20 cellular contexts compared by ENCODE assay signal in genomic region chr1:84353665-84354064, GRCh38. TPM values are rescaled to one million over a fixed set of nuclear protein-coding genes. Genes with fewer than 3 reads are reported as not detected.
DNase-seq lines count a peak whose midpoint lies in the region; ATAC-seq and TF ChIP-seq lines count a peak whose summit lies in the region.
"Had no signal": no experiment of that assay in that cellular context is flagged by ENCODE, and none has a peak within 500 bp of the region (broad histone marks: within the 10 kb centered on the region; RNA-seq: fewer than 3 reads in every experiment).

No MANE protein-coding gene starts in this region.

- peak overlapping the region; percentile 2 for H3K4me2 ChIP-seq in fibroblast of lung (ENCODE audit: extremely low read depth, insufficient read depth, low read length)
- H3K4me2 ChIP-seq in trophoblast cell (ENCODE audit: low read length): peak overlapping the region; percentile 1

- no peak overlapping the region for H4K91ac ChIP-seq in trophoblast cell (ENCODE audit: low read depth, low read length)

- peaks cover 22% of the 10 kb centered on the region for H3K4me1 ChIP-seq in BE2C
- peaks cover 8% of the 10 kb centered on the region for H3K4me1 ChIP-seq in fibroblast of lung (ENCODE audit: control insufficient read depth, extremely low read depth, insufficient read depth, low read length)
- H3K4me1 ChIP-seq in trophoblast cell (ENCODE audit: control insufficient read depth in 1 of 2, insufficient read depth in 2 of 2, low read length in 2 of 2): peaks cover 0 to 2% of the 10 kb centered on the region in 2 experiments
- H3K4me1 ChIP-seq: ascending aorta had no signal

- H3K18ac ChIP-seq in trophoblast cell (ENCODE audit: low read length): no peak overlapping the region

- no peak overlapping the region for H3K27ac ChIP-seq in fibroblast of lung (ENCODE audit: insufficient read depth, low read length)
- no peak overlapping the region for H3K27ac ChIP-seq in trophoblast cell (ENCODE audit: low read depth, low read length)
- H3K27ac ChIP-seq: ascending aorta had no signal

- no peaks in the 10 kb centered on the region for H4K20me1 ChIP-seq in fibroblast of lung (ENCODE audit: control insufficient read depth, extremely low read depth, insufficient read depth, low read length)

- H2BK5ac ChIP-seq in trophoblast cell (ENCODE audit: low read depth, low read length, poor library complexity): no peak overlapping the region

- H3K4ac ChIP-seq in trophoblast cell (ENCODE audit: low read depth, low read length): no peak overlapping the region

- H3K79me1 ChIP-seq in trophoblast cell (ENCODE audit: low read length): peaks cover 1% of the 10 kb centered on the region

- H2BK120ac ChIP-seq in trophoblast cell (ENCODE audit: insufficient read depth, low read length, poor library complexity): no peak overlapping the region

- H3K27me3 ChIP-seq in BE2C: no peaks in the 10 kb centered on the region
- no peaks in the 10 kb centered on the region for H3K27me3 ChIP-seq in fibroblast of lung (ENCODE audit: control insufficient read depth, insufficient read depth, low read length)
- H3K27me3 ChIP-seq in trophoblast cell (ENCODE audit: insufficient read depth, low read length): no peaks in the 10 kb centered on the region
- H3K27me3 ChIP-seq: ascending aorta had no signal

- H3K9ac ChIP-seq in fibroblast of lung (ENCODE audit: insufficient read depth, low read length) (no peak overlapping the region), trophoblast cell (ENCODE audit: low read length) (no peak overlapping the region)

- no peak overlapping the region for H2AFZ ChIP-seq in fibroblast of lung (ENCODE audit: low read length)
- H2AFZ ChIP-seq in trophoblast cell (ENCODE audit: insufficient read depth, low read length, poor library complexity): no peak overlapping the region

- no peak overlapping the region for H2BK12ac ChIP-seq in trophoblast cell (ENCODE audit: low read length)

- H2AK5ac ChIP-seq in trophoblast cell (ENCODE audit: low read length): no peak overlapping the region

- DNase-seq in BE2C (peak; percentile 62), NCI-H446 (lab: John Stamatoyannopoulos, UW) (peak; percentile 19 to 35), fibroblast of lung (ENCODE audit: low read depth in 2 of 2) (peak; percentile 85 to 93), trophoblast cell (no peak), NOMO-1 treated with DMSO at 0.1 percent for 48 hours (lab: John Stamatoyannopoulos, UW; ENCODE audit: unreplicated experiment) (no peak), NCI-H2029 (lab: John Stamatoyannopoulos, UW) (no peak), epidermal melanocyte (ENCODE audit: insufficient read length, low spot score) (no peak)
- DNase-seq: activated CD4-positive, CD25-positive, alpha-beta regulatory T cell; activated CD8-positive, alpha-beta T cell treated with anti-CD3 and anti-CD28 coated beads, Interleukin-2, amount 10 ng/mL, durations not matched to agents 7 days and 5 days; activated naive CD4-positive, alpha-beta T cell treated with anti-CD3 and anti-CD28 coated beads, Interleukin-2, amount 50 U/mL, for 16 hours; activated T-cell treated with anti-CD3 and anti-CD28 coated beads, Interleukin-2, amount 50 U/mL, for 48 hours; cortex of kidney; NCI-H1417; NCI-H2171 treated with DMSO at 0.1 percent for 48 hours; substantia nigra; T1000 had no signal

- no peaks in the 10 kb centered on the region for H3K79me2 ChIP-seq in fibroblast of lung (ENCODE audit: control insufficient read depth, insufficient read depth, low read length)
- H3K79me2 ChIP-seq in trophoblast cell (ENCODE audit: control insufficient read depth, insufficient read depth, low read length, poor library complexity): no peaks in the 10 kb centered on the region

- no peak overlapping the region for H3K14ac ChIP-seq in trophoblast cell (ENCODE audit: low read length)

- TF ChIP-seq CTCF in BE2C (IDR thresholded peaks at IDR 0.05; ENCODE audit: low read depth, low read length): no peak
- no peak for TF ChIP-seq CTCF in fibroblast of lung (conservative IDR thresholded peaks at IDR 0.05 in 1 of 2, IDR thresholded peaks at IDR 0.05 in 1 of 2; ENCODE audit: low read depth in 1 of 2, low read length in 2 of 2)

- H3K36me3 ChIP-seq in BE2C: no peaks in the 10 kb centered on the region
- H3K36me3 ChIP-seq in fibroblast of lung (ENCODE audit: control insufficient read depth, insufficient read depth, low read length): no peaks in the 10 kb centered on the region
- no peaks in the 10 kb centered on the region for H3K36me3 ChIP-seq in trophoblast cell (ENCODE audit: control insufficient read depth in 1 of 2, insufficient read depth in 2 of 2, low read length in 2 of 2)
- H3K36me3 ChIP-seq: ascending aorta had no signal

- H3K4me3 ChIP-seq in BE2C (ENCODE audit: low read depth, low read length): no peak overlapping the region
- no peak overlapping the region for H3K4me3 ChIP-seq in fibroblast of lung (replicated peaks in 1 of 4; ENCODE audit: control extremely low read depth in 1 of 4, insufficient read depth in 1 of 4, low read depth in 3 of 4, low read length in 4 of 4)
- H3K4me3 ChIP-seq in trophoblast cell (ENCODE audit: low read depth, low read length): no peak overlapping the region
- H3K4me3 ChIP-seq: ascending aorta had no signal

- H3K9me3 ChIP-seq in BE2C (no peaks in the 10 kb centered on the region), fibroblast of lung (ENCODE audit: control insufficient read depth, insufficient read depth, low read depth, low read length) (no peaks in the 10 kb centered on the region), trophoblast cell (ENCODE audit: insufficient read depth, low read depth, low read length) (no peaks in the 10 kb centered on the region)
- H3K9me3 ChIP-seq: ascending aorta had no signal

- no peak for ATAC-seq in HG03108 (IDR thresholded peaks at IDR 0.05; ENCODE audit: unreplicated experiment)
- ATAC-seq: activated CD8-positive, alpha-beta T cell treated with anti-CD3 and anti-CD28 coated beads, Interleukin-2, amount 10 ng/mL, durations not matched to agents 7 days and 5 days had no signal

- H3K23ac ChIP-seq in trophoblast cell (ENCODE audit: low read length): no peak overlapping the region

- no peak overlapping the region for H4K8ac ChIP-seq in trophoblast cell (ENCODE audit: low read depth, low read length)

- no peak overlapping the region for H4K12ac ChIP-seq in trophoblast cell (ENCODE audit: low read depth, low read length)

- WGBS in trophoblast cell (ENCODE audit: extremely low coverage, insufficient coverage, insufficient read length): no CpG with 5 or more reads among the region's 4 CpGs

RNA-seq across cellular contexts. Expression of gene DNASE2B, which starts 44.6 kb away (rescaled TPM):
- not detected for polyA plus RNA-seq in BE2C (2012; ENCODE audit: insufficient read depth, insufficient read length, low read depth)
- not detected in 2 replicates for total RNA-seq in fibroblast of lung
- not detected in 2 replicates for polyA plus RNA-seq in fibroblast of lung
- polyA plus RNA-seq in fibroblast of lung (2012): not detected in 2 replicates
- polyA minus RNA-seq in fibroblast of lung (ENCODE audit: low replicate concordance): not detected in 2 replicates
- 0.05 TPM in 1 of 2 replicates, not detected in the other for polyA plus RNA-seq in trophoblast cell (2013)
- total RNA-seq: activated CD8-positive, alpha-beta T cell treated with anti-CD3 and anti-CD28 coated beads, Interleukin-2, amount 10 ng/mL, durations not matched to agents 7 days and 5 days; ascending aorta; endothelial cell of umbilical vein; LHCN-M2 had no signal
- polyA plus RNA-seq: endothelial cell of umbilical vein had no signal

RNA-seq across cellular contexts. Expression of gene SAMD13, which starts 52.2 kb away (rescaled TPM):
- polyA plus RNA-seq in BE2C (2012; ENCODE audit: insufficient read depth, insufficient read length, low read depth): 2.5 TPM
- 1.3 and 2.5 TPM in 2 replicates for total RNA-seq in fibroblast of lung
- 0.44 and 0.68 TPM in 2 replicates for polyA plus RNA-seq in fibroblast of lung
- polyA plus RNA-seq in fibroblast of lung (2012): 0.92 and 1.1 TPM in 2 replicates
- polyA minus RNA-seq in fibroblast of lung (ENCODE audit: low replicate concordance): not detected in 2 replicates
- polyA plus RNA-seq in trophoblast cell (2013): 0.52 and 0.72 TPM in 2 replicates
- total RNA-seq: ascending aorta had no signal

Comparison
In these comparisons a context has a peak if more than half of its experiments do, and no peak if none do; other contexts are left out.
1. DNase-seq: peak in BE2C (single experiment), NCI-H446 (2 of 2) and fibroblast of lung (2 of 2); none in trophoblast cell (0 of 2), NOMO-1 treated with DMSO at 0.1 percent for 48 hours (single experiment), NCI-H2029 (single experiment) and epidermal melanocyte (single experiment).